31 cellular contexts compared by ENCODE assay signal in the genomic region with DNA sequence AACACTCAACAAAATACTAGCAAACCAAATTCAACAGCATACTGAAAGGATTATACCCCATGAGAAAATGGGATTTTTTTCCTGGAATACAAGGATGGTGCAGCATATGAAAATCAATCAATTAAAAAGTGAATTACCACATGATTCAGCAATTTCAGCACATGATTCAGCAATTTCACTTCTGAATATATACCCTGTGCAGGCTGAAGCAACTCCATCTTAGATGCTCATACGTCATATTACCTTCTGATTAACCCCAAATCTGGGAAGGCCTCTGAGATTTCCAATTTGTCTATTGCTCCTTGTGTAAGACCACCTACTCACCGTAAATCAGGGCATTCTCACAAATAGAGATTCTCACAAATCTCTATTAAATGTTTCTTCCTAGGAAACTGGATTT.
"Had no signal": no experiment of that assay in that cellular context is flagged by ENCODE, and none has a peak within 500 bp of the region (broad histone marks: within the 10 kb centered on the region; RNA-seq: fewer than 3 reads in every experiment).

No MANE protein-coding gene starts in this region.

- H3K27me3 ChIP-seq: neural progenitor cell, ovary, spleen, suprapubic skin, testis, tibial artery, transverse colon, upper lobe of right lung, uterus had no signal

- H3K79me2 ChIP-seq: parathyroid adenoma had no signal

- H3K36me3 ChIP-seq: ovary, spleen, suprapubic skin, tibial artery, transverse colon, upper lobe of right lung, uterus had no signal

- H3K9ac ChIP-seq: neural progenitor cell, parathyroid adenoma had no signal

- H3K4me3 Mint-ChIP-seq: natural killer cell; nephron; neural progenitor cell; stimulated activated memory B cell treated with anti-CD40 and anti-IgM and Interleukin-4, amounts not matched to agents 10 μg/mL and 1 μg/mL and 100 μg/mL, for 72 hours; stimulated activated naive CD8-positive, alpha-beta T cell treated with anti-CD3 and anti-CD28 coated beads, Interleukin-15, amount 100 ng/mL, for 72 hours; type B pancreatic cell had no signal

- H3K27ac Mint-ChIP-seq: natural killer cell; nephron; neural progenitor cell; progenitor cell of endocrine pancreas; stimulated activated memory B cell treated with anti-CD40 and anti-IgM and Interleukin-4, amounts not matched to agents 10 μg/mL and 1 μg/mL and 100 μg/mL, for 72 hours; stimulated activated naive CD8-positive, alpha-beta T cell treated with anti-CD3 and anti-CD28 coated beads, Interleukin-15, amount 100 ng/mL, for 72 hours; type B pancreatic cell had no signal

- ATAC-seq: natural killer cell; psoas muscle; right cardiac atrium; sciatic nerve; stimulated activated memory B cell treated with anti-CD40 and anti-IgM and Interleukin-4, amounts not matched to agents 10 μg/mL and 1 μg/mL and 100 μg/mL, for 72 hours; stimulated activated naive CD8-positive, alpha-beta T cell treated with anti-CD3 and anti-CD28 coated beads, Interleukin-15, amount 100 ng/mL, for 72 hours; stimulated activated naive CD8-positive, alpha-beta T cell treated with anti-CD3 and anti-CD28 coated beads, Interleukin-15, Interleukin-2, amounts not matched to agents 100 U/mL and 50 U/mL, for 24 hours; upper lobe of right lung had no signal

- DNase-seq: natural killer cell; occipital lobe; ovary; posterior cingulate gyrus; psoas muscle; right cardiac atrium; spleen; stimulated activated CD4-positive, alpha-beta T cell treated with anti-CD3 and anti-CD28 coated beads, Interleukin-12 subunit alpha, Interleukin-12 subunit beta, amount 100 ng/mL, for 4 hours; stimulated activated CD4-positive, alpha-beta T cell treated with anti-CD3 and anti-CD28 coated beads, Interleukin-1b, Interleukin-23, amount 100 ng/mL, for 48 hours; stimulated activated CD4-positive, alpha-beta T cell treated with anti-CD3 and anti-CD28 coated beads, Interleukin-4, amount 100 ng/mL, for 1 hour; stimulated activated CD4-positive, alpha-beta T cell treated with anti-CD3 and anti-CD28 coated beads, Interleukin-4, amount 100 ng/mL, for 4 hours; stimulated activated CD8-positive, alpha-beta memory T cell treated with anti-CD3 and anti-CD28 coated beads, Interleukin-4, amount 100 ng/mL, for 48 hours; stimulated activated naive CD4-positive, alpha-beta T cell; stimulated activated naive CD8-positive, alpha-beta T cell treated with anti-CD3 and anti-CD28 coated beads, Interleukin-15, amount 100 ng/mL, for 72 hours; stimulated activated naive CD8-positive, alpha-beta T cell treated with anti-CD3 and anti-CD28 coated beads, Interleukin-15, Interleukin-2, amounts not matched to agents 100 U/mL and 50 U/mL, for 24 hours; substantia nigra; testis; tibial artery; transverse colon; upper lobe of right lung; uterus had no signal

- H3K27me3 Mint-ChIP-seq: progenitor cell of endocrine pancreas; stimulated activated naive CD8-positive, alpha-beta T cell treated with anti-CD3 and anti-CD28 coated beads, Interleukin-15, amount 100 ng/mL, for 72 hours; type B pancreatic cell had no signal

- H3K4me1 Mint-ChIP-seq: natural killer cell; nephron; neural progenitor cell; stimulated activated memory B cell treated with anti-CD40 and anti-IgM and Interleukin-4, amounts not matched to agents 10 μg/mL and 1 μg/mL and 100 μg/mL, for 72 hours; stimulated activated naive CD8-positive, alpha-beta T cell treated with anti-CD3 and anti-CD28 coated beads, Interleukin-15, amount 100 ng/mL, for 72 hours had no signal

- H3K27ac ChIP-seq: neural progenitor cell, ovary, parathyroid adenoma, psoas muscle, skin epidermis, spleen, suprapubic skin, testis, tibial artery, transverse colon, upper lobe of right lung, uterus had no signal

- H2AFZ ChIP-seq: neural progenitor cell, parathyroid adenoma had no signal

- H3K9me3 ChIP-seq: ovary, testis had no signal

- H3K4me1 ChIP-seq: neural progenitor cell, parathyroid adenoma, psoas muscle, spleen, suprapubic skin, testis, tibial artery, upper lobe of right lung, uterus had no signal

- H3K4me2 ChIP-seq: neural progenitor cell, smooth muscle cell had no signal

- H3K4me3 ChIP-seq: neural progenitor cell, ovary, psoas muscle, skin epidermis, smooth muscle cell, spleen, suprapubic skin, testis, tibial artery, transverse colon, upper lobe of right lung, uterus had no signal

- H3K36me3 Mint-ChIP-seq: neural progenitor cell had no signal
